ENCODE assay signal across 8 cellular contexts in the genomic region with DNA sequence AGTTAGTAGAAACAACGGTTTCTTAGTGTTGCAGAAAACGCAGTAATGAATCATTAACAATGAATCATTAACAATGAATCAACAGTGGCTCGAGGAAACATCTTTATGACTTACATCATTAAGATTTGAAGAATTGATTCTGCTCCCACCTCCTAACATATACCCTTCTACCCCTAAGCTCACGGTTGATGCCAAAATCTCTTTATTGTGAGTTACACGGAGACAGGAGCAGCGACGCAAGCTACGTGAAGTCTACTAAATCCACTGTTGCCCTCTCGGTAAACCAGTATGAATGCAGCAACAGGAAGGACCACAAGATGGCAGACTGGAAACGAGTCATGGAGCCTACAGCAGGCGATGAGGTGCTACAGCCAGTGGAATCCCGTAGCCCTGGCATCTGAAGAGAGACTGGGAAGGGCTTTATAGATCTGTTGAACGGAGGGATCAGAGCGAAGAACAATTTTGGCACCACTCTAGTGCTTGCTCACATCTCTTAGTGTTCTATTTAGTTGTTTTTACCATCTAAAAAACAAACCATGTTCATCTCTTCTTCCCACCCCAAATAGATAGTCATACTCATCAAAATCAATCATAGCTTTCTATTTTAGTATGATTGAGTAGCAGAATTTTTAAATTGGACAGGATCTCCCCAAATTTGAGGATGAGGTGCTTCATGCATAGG.
A peak's percentile ranks its signal among the peaks of the same experiment; 100 is the strongest.
DNase-seq lines count a peak whose midpoint lies in the region; ATAC-seq and TF ChIP-seq lines count a peak whose summit lies in the region.

No MANE protein-coding gene starts in this region.

- TF ChIP-seq CTCF in GM12875 (IDR thresholded peaks at IDR 0.05; ENCODE audit: borderline replicate concordance, insufficient read depth, low read depth, low read length) (peak; percentile 76), upper lobe of right lung (IDR thresholded peaks at IDR 0.05) (peak; percentile 86)

- intact Hi-C loops in Right ventricle myocardium inferior (cut with DNase I) = loop anchor here (1.0 kb wide), 2 partner anchors 442 to 510 kb away; no protein-coding TSS in a partner anchor
- intact Hi-C loops in upper lobe of right lung (cut with DNase I) = no loop called here

- DNase-seq in NCI-H1048 (lab: John Stamatoyannopoulos, UW) (peak; percentile 12), SK-N-MC (ENCODE audit: low read depth, low spot score) (peak; percentile 76), Right ventricle myocardium inferior (ENCODE audit: missing footprints) (peak; percentile 67), pons (ENCODE audit: low spot score) (peak; percentile 92), upper lobe of right lung (peak; percentile 65)
- DNase-seq in activated naive CD4-positive, alpha-beta T cell treated with anti-CD3 and anti-CD28 coated beads, Interleukin-2, amount 50 U/mL, for 16 hours = peak; percentile 63

- H3K27ac ChIP-seq in SK-N-MC (no peak overlapping the region), upper lobe of right lung (no peak overlapping the region)

- no peaks in the 10 kb centered on the region for H3K4me1 ChIP-seq in upper lobe of right lung

- no peaks in the 10 kb centered on the region for H3K27me3 ChIP-seq in upper lobe of right lung

- H3K36me3 ChIP-seq in SK-N-MC (ENCODE audit: insufficient read depth, low read length) = no peaks in the 10 kb centered on the region
- no peaks in the 10 kb centered on the region for H3K36me3 ChIP-seq in upper lobe of right lung

- H3K4me3 ChIP-seq in GM12875 (ENCODE audit: low read depth, low read length) (no peak overlapping the region), SK-N-MC (peak overlapping the region; percentile 75), upper lobe of right lung (peak overlapping the region; percentile 28)

- H3K9me3 ChIP-seq in SK-N-MC (ENCODE audit: low read depth, low read length) (no peaks in the 10 kb centered on the region), upper lobe of right lung (no peaks in the 10 kb centered on the region)

- H3K9ac ChIP-seq in SK-N-MC (ENCODE audit: insufficient read length) = peak overlapping the region; percentile 64

- ATAC-seq in HG02678 (IDR thresholded peaks at IDR 0.05; ENCODE audit: unreplicated experiment) (peak; percentile 99), Right ventricle myocardium inferior (peak; percentile 91), upper lobe of right lung (peak; percentile 99)

Comparison
In these comparisons a context has a peak if more than half of its experiments do, and no peak if none do; other contexts are left out.
1. DNase-seq: peak in every context shown above with its lines; median percentile 92 in pons; 76 in SK-N-MC; 67 in Right ventricle myocardium inferior; 65 in upper lobe of right lung; 63 in activated naive CD4-positive, alpha-beta T cell treated with anti-CD3 and anti-CD28 coated beads, Interleukin-2, amount 50 U/mL, for 16 hours; 12 in NCI-H1048.